12 cellular contexts compared by ENCODE assay signal in genomic region chr9:111910428-111910827, GRCh38. TPM values are rescaled to one million over a fixed set of nuclear protein-coding genes. Genes with fewer than 3 reads are reported as not detected.
DNase-seq lines count a peak whose midpoint lies in the region; ATAC-seq, FAIRE-seq and TF ChIP-seq lines count a peak whose summit lies in the region.
"Had no signal": no experiment of that assay in that cellular context is flagged by ENCODE, and none has a peak within 500 bp of the region (broad histone marks: within the 10 kb centered on the region; RNA-seq: fewer than 3 reads in every experiment).

No MANE protein-coding gene starts in this region.

- intact Hi-C loops in GM12878 (cut with micrococcal nuclease; ENCODE audit: unreplicated experiment) (no loop called here), uterus (cut with DNase I; ENCODE audit: low total_unique reads) (no loop called here)

- peaks cover 3% of the 10 kb centered on the region in 2 donors for H3K36me3 Mint-ChIP-seq in activated T-cell treated with anti-CD3 and anti-CD28 coated beads, Interleukin-2, amount 50 U/mL, for 72 hours (ENCODE audit: insufficient read depth in 2 of 2)

- TF ChIP-seq POLR2A in GM12878 (IDR thresholded peaks at IDR 0.05; ENCODE audit: low read depth, low read length): no peak
- TF ChIP-seq POLR2A in uterus (IDR thresholded peaks at IDR 0.05): no peak

- H3K4me3 ChIP-seq in OCI-LY3 (ENCODE audit: low read length): no peak overlapping the region
- H3K4me3 ChIP-seq in GM12878: no peak overlapping the region
- no peak overlapping the region for H3K4me3 ChIP-seq in uterus
- H3K4me3 ChIP-seq: ascending aorta, psoas muscle had no signal

- H3K9me3 ChIP-seq in OCI-LY3 (ENCODE audit: insufficient read depth, low read length) (no peaks in the 10 kb centered on the region), GM12878 (replicated peaks; ENCODE audit: control insufficient read depth, insufficient read depth, low read length) (no peaks in the 10 kb centered on the region), uterus (no peaks in the 10 kb centered on the region)
- H3K9me3 ChIP-seq: ascending aorta, psoas muscle had no signal

- RAD21 ChIA-PET in GM12878 (lab: Charles Lee; ENCODE audit: unreplicated experiment): interaction anchor here (0.9 to 2.8 kb wide), 7 partner anchors 10 to 164 kb away, joined by 3 to 18 read pairs (median 8); no protein-coding TSS in a partner anchor

- H2AFZ ChIP-seq in OCI-LY3 (ENCODE audit: low read depth, low read length) (no peak overlapping the region), GM12878 (ENCODE audit: control insufficient read depth, low read depth, low read length) (no peak overlapping the region)

- peaks cover 94% of the 10 kb centered on the region for H3K4me1 Mint-ChIP-seq in activated T-cell treated with anti-CD3 and anti-CD28 coated beads, Interleukin-2, amount 50 U/mL, for 72 hours (ENCODE audit: low read depth)

- H3K4me2 ChIP-seq in OCI-LY3 (ENCODE audit: low read length): peak overlapping the region; percentile 49
- H3K4me2 ChIP-seq in GM12878 (ENCODE audit: control insufficient read depth, insufficient read depth): peak overlapping the region; percentile 78

- FAIRE-seq in GM12878 (lab: Jason Lieb, UNC): no peak

- no peaks in the 10 kb centered on the region for H3K27me3 Mint-ChIP-seq in activated T-cell treated with anti-CD3 and anti-CD28 coated beads, Interleukin-2, amount 50 U/mL, for 72 hours (ENCODE audit: low read depth)

- peak overlapping the region; percentile 19 for H3K27ac Mint-ChIP-seq in activated T-cell treated with anti-CD3 and anti-CD28 coated beads, Interleukin-2, amount 50 U/mL, for 72 hours

- TF ChIP-seq RAD21 in GM12878 (IDR thresholded peaks at IDR 0.05; ENCODE audit: insufficient read depth, low read depth, low read length): no peak

- H3K9ac ChIP-seq in OCI-LY3 (ENCODE audit: low read length) (no peak overlapping the region), GM12878 (ENCODE audit: control insufficient read depth, insufficient read depth, low read length) (no peak overlapping the region)

- in situ Hi-C loops in GM12878 (cut with MboI): no loop called here

- H4K20me1 ChIP-seq in OCI-LY3 (ENCODE audit: insufficient read depth, low read length): peaks cover 97% of the 10 kb centered on the region
- H4K20me1 ChIP-seq in GM12878 (ENCODE audit: control insufficient read depth, insufficient read depth): 0 out of 2 replicates have a peak, but pooled peaks cover 3% of the 10 kb centered on the region

- TF ChIP-seq CTCF in OCI-LY3 (IDR thresholded peaks at IDR 0.05; ENCODE audit: low read depth, low read length): no peak
- no peak for TF ChIP-seq CTCF in GM12878 (IDR thresholded peaks at IDR 0.05 in 2 of 3, conservative IDR thresholded peaks at IDR 0.05 in 1 of 3; ENCODE audit: control insufficient read depth in 2 of 3, extremely low read depth in 1 of 3, insufficient read depth in 1 of 3, low read depth in 3 of 3, low read length in 3 of 3)
- TF ChIP-seq CTCF in uterus (IDR thresholded peaks at IDR 0.05): no peak

- 52% methylated on average over 6 of the region's 6 CpGs for WGBS in GM12878 (ENCODE audit: insufficient coverage, insufficient replicate concordance, low lambda C conversion rate, missing lambda C conversion rate)

- peak; percentile 20 to 67 for ATAC-seq in activated T-cell treated with anti-CD3 and anti-CD28 coated beads, Interleukin-2, amount 50 U/mL, for 72 hours (replicated peaks in 1 of 2)
- ATAC-seq in GM12878: peak; percentile 33
- peak; percentile 5 for ATAC-seq in stimulated activated naive CD8-positive, alpha-beta T cell treated with anti-CD3 and anti-CD28 coated beads, Interleukin-15, Interleukin-2, amounts not matched to agents 100 U/mL and 50 U/mL, for 24 hours
- no peak for ATAC-seq in GM18867 (IDR thresholded peaks at IDR 0.05; ENCODE audit: unreplicated experiment)
- ATAC-seq: psoas muscle had no signal

- no peaks in the 10 kb centered on the region for H3K9me3 Mint-ChIP-seq in activated T-cell treated with anti-CD3 and anti-CD28 coated beads, Interleukin-2, amount 50 U/mL, for 72 hours

- 0 out of 2 replicates have a peak overlapping the region, but pooled peaks have one; percentile 1 for H3K27ac ChIP-seq in OCI-LY3 (ENCODE audit: low read length)
- H3K27ac ChIP-seq in GM12878 (ENCODE audit: control insufficient read depth, insufficient read depth): peak overlapping the region; percentile 64
- H3K27ac ChIP-seq in uterus: no peak overlapping the region
- H3K27ac ChIP-seq: ascending aorta, psoas muscle had no signal

- no TSS peak for BruUV-seq in GM12878 (replicated peaks; lab: Mats Ljungman, UMichigan)

- H3K4me3 Mint-ChIP-seq in activated T-cell treated with anti-CD3 and anti-CD28 coated beads, Interleukin-2, amount 50 U/mL, for 72 hours: peak overlapping the region; percentile 27 to 56

- H3K27me3 ChIP-seq in OCI-LY3 (ENCODE audit: low read depth, low read length) (no peaks in the 10 kb centered on the region), GM12878 (replicated peaks in 1 of 2; ENCODE audit: control insufficient read depth in 2 of 2, insufficient read depth in 2 of 2, low read length in 1 of 2) (no peaks in the 10 kb centered on the region), uterus (no peaks in the 10 kb centered on the region)
- H3K27me3 ChIP-seq: ascending aorta had no signal

- H3K36me3 ChIP-seq in OCI-LY3 (replicated peaks; ENCODE audit: low read depth, low read length) (peaks cover 18% of the 10 kb centered on the region), GM12878 (ENCODE audit: control insufficient read depth in 2 of 2, insufficient read depth in 2 of 2, low read length in 1 of 2) (no peaks in the 10 kb centered on the region; a peak in 1 of 4 replicates), uterus (no peaks in the 10 kb centered on the region)
- H3K36me3 ChIP-seq: ascending aorta had no signal

- H3K4me1 ChIP-seq in OCI-LY3 (ENCODE audit: low read length) (peaks cover 78% of the 10 kb centered on the region), GM12878 (ENCODE audit: control insufficient read depth, insufficient read depth, low read length) (peaks cover 66% of the 10 kb centered on the region), uterus (peaks cover 5 to 7% of the 10 kb centered on the region in 2 donors)

- SMC1A ChIA-PET in GM12878 (lab: Charles Lee; ENCODE audit: uncharacterized antibody, unreplicated experiment): interaction anchor here (1.1 to 3.2 kb wide), 5 partner anchors 10 to 54 kb away, joined by 3 to 20 read pairs (median 5); partner anchors contain the start of gene UGCG

- peak in 1 of 2 donors; percentile 7 for DNase-seq in activated T-cell treated with anti-CD3 and anti-CD28 coated beads, Interleukin-2, amount 50 U/mL, for 72 hours
- DNase-seq in activated T-cell treated with anti-CD3 and anti-CD28 coated beads for 4 hours: no peak
- no peak for DNase-seq in GM12878 (ENCODE audit: low read depth, low spot score)
- no peak for DNase-seq in stimulated activated naive CD8-positive, alpha-beta T cell treated with anti-CD3 and anti-CD28 coated beads, Interleukin-15, Interleukin-2, amounts not matched to agents 100 U/mL and 50 U/mL, for 24 hours
- DNase-seq in NCI-H2196 treated with DMSO at 0.1 percent for 48 hours (lab: John Stamatoyannopoulos, UW; ENCODE audit: unreplicated experiment): no peak
- DNase-seq in uterus: no peak
- DNase-seq: COR-L47, NCI-H1105, psoas muscle had no signal

- POLR2A ChIA-PET in GM12878 (lab: Charles Lee): interaction anchor here (2.0 kb wide), 1 partner anchor 74 kb away, joined by 7 read pairs; no protein-coding TSS in a partner anchor

- TF ChIP-seq EP300 in GM12878 (IDR thresholded peaks at IDR 0.05; ENCODE audit: borderline replicate concordance in 1 of 2, control insufficient read depth in 1 of 2, low read depth in 2 of 2, low read length in 2 of 2): no peak

- H3K79me2 ChIP-seq in OCI-LY3 (ENCODE audit: low read length) (peaks cover 99% of the 10 kb centered on the region), GM12878 (ENCODE audit: control insufficient read depth, insufficient read depth, low read length) (peaks cover 96% of the 10 kb centered on the region)

- CTCF ChIA-PET in GM12878 (lab: Yijun Ruan, JAX): interaction anchor here (1.9 kb wide), 1 partner anchor 9 kb away, joined by 6 read pairs; no protein-coding TSS in a partner anchor

TF ChIP-seq in GM12878, 131 proteins besides CTCF, POLR2A, EP300 and RAD21 (continues in another document):
- TF ChIP-seq NKRF (conservative IDR thresholded peaks at IDR 0.05) (no peak), CREB1 (IDR thresholded peaks at IDR 0.05; ENCODE audit: low read depth) (peak; percentile 84)

RNA-seq across cellular contexts. Expression of gene UGCG, which starts 13.8 kb away (rescaled TPM):
- 10 to 100 TPM; 11.7 to 15.1 TPM for total RNA-seq in activated T-cell treated with anti-CD3 and anti-CD28 coated beads, Interleukin-2, amount 50 U/mL, for 72 hours
- 287 and 299 TPM in 2 replicates for total RNA-seq in GM12878 (2013; cell fraction: nucleolus; rRNA removed)
- total RNA-seq in GM12878 (2014; rRNA removed) (54.3 and 65.1 TPM in 2 replicates), GM12878 (2014; rRNA removed; fragmentation: Illumina TruSeq; extraction: Trizol) (58.3 and 59.5 TPM in 2 replicates), GM12878 (2021) (47.7 and 49.7 TPM in 2 replicates), uterus (10 to 100 TPM; 12.3 to 75.1 (median 34.5) TPM)
- polyA plus RNA-seq in GM12878 (2011; ENCODE audit: low read depth): 20.1 TPM
- polyA plus RNA-seq in GM12878 (2011; rRNA removed) (96.6 and 143 TPM in 2 replicates), GM12878 (2014; fragmentation: Illumina TruSeq; extraction: Trizol) (35.0 and 42.8 TPM in 2 replicates), GM12878 (2014; fragmentation: Nextera tagmentation; extraction: Ambion mirVana) (10 to 100 TPM; 48.0 to 62.1 TPM), GM12878 (2014; rRNA removed) (33.5 and 42.8 TPM in 2 replicates), GM12878 (2016; fragmentation: Nextera tagmentation; extraction: Ambion mirVana) (10 to 100 TPM; 21.7 to 30.5 TPM)
- 28.8 and 33.4 TPM in 2 replicates for polyA plus RNA-seq in GM12878 (2011; cell fraction: cytosol; rRNA removed)
- 44.7 and 51.1 TPM in 2 replicates for polyA plus RNA-seq in GM12878 (2011; cell fraction: nucleus; rRNA removed)
- 30.8 and 42.3 TPM in 2 replicates for polyA plus RNA-seq in GM12878 (2012)
- polyA minus RNA-seq in GM12878 (2011; rRNA and poly(A)+ RNA removed): 63.0 and 82.2 TPM in 2 replicates
- polyA minus RNA-seq in GM12878 (2011; cell fraction: cytosol; rRNA and poly(A)+ RNA removed): 46.4 and 57.0 TPM in 2 replicates
- 54.2 and 77.7 TPM in 2 replicates for polyA minus RNA-seq in GM12878 (2011; cell fraction: nucleus; rRNA and poly(A)+ RNA removed)

Comparison
In these comparisons a context has a peak if more than half of its experiments do, and no peak if none do; other contexts are left out.
1. H3K27ac ChIP-seq: peak in OCI-LY3 (single experiment) and GM12878 (single experiment); none in uterus (0 of 2).